Comparison of ENCODE assay signal across 7 cellular contexts in the genomic region with DNA sequence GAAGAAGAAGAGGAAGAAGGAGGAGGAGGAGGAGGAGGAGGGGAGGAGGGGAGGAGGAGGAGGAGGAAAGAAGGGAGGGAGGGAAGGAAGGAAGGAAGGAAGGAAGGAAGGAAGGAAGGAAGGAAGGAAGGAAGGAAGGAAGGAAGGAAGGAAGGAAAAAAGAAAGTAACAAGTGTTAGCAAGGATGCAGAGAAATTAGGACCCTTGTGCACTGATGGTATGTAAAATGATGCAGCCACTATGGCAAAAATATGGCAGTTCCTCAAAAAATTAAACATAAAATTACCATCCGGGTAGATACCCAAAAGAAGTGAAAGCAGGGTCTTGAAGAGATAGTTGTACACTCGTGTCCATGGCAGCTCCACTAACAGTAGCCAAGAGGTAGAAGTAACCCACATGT.
"Had no signal": no experiment of that assay in that cellular context is flagged by ENCODE, and none has a peak within 500 bp of the region (broad histone marks: within the 10 kb centered on the region; RNA-seq: fewer than 3 reads in every experiment).

No MANE protein-coding gene starts in this region.

- ATAC-seq: GM12878 had no signal

- FAIRE-seq: G401.6, GM12878, GM12891, GM18507, GM19239 had no signal

- H3K4me3 ChIP-seq: GM12878 had no signal

- DNase-seq: GDM1, GF-D8 had no signal
